ENCODE assay signal across 8 cellular contexts in genomic region chr1:96721382-96722160, GRCh38. TPM values are rescaled to one million over a fixed set of nuclear protein-coding genes. Genes with fewer than 3 reads are reported as not detected.
DNase-seq lines count a peak whose midpoint lies in the region; ATAC-seq, FAIRE-seq and TF ChIP-seq lines count a peak whose summit lies in the region.

TSS of gene PTBP2 (plus strand) at chr1:96721784. CDS start at chr1:96721865, 81 bp downstream.

- intact Hi-C loops in heart right ventricle (cut with DNase I) = loop anchor here in 4 of 10 donors (10.0 kb wide), 4 partner anchors 83 to 1103 kb away; no protein-coding TSS in a partner anchor
- intact Hi-C loops in posterior vena cava (cut with DNase I) = no loop called here

- no peak for TF ChIP-seq EP300 in upper lobe of left lung (IDR thresholded peaks at IDR 0.05)

- H3K4me3 ChIP-seq in heart right ventricle (peak within 1 kb of the TSS; percentile 71 to 95 (median 92)), upper lobe of left lung (peak within 1 kb of the TSS; percentile 54 to 86 (median 78))

- no peaks in the 10 kb centered on the region for H3K9me3 ChIP-seq in heart right ventricle
- no peaks in the 10 kb centered on the region for H3K9me3 ChIP-seq in upper lobe of left lung

- TF ChIP-seq POLR2A in GM12892 (IDR thresholded peaks at IDR 0.05; ENCODE audit: low read depth, low read length) = peak; percentile 64; the same call in 1 of the 2 replicates
- TF ChIP-seq POLR2A in upper lobe of left lung (IDR thresholded peaks at IDR 0.05) = peak in 3 of 4 donors; percentile 36 to 58 (median 49)

- peak; percentile 95 for FAIRE-seq in GM12892 (lab: Jason Lieb, UNC)

- 0 to 1% (median 1%) methylated on average over 64 to 77 of the region's 77 CpGs for WGBS in adipose tissue, 3 donors
- WGBS in heart right ventricle, 2 donors = 0 to 1% methylated on average over 65 to 77 of the region's 77 CpGs
- whole genome bisulfite sequencing in upper lobe of left lung, 2 donors = 0 to 1% methylated on average over 27 to 69 of the region's 77 CpGs

- H3K27me3 ChIP-seq in heart right ventricle = no peaks in the 10 kb centered on the region
- H3K27me3 ChIP-seq in upper lobe of left lung = no peaks in the 10 kb centered on the region

- H3K36me3 ChIP-seq in heart right ventricle = peaks cover 0 to 24% (median 0%) of the 10 kb centered on the region in 9 donors
- peaks cover 0 to 3% (median 0%) of the 10 kb centered on the region in 4 donors for H3K36me3 ChIP-seq in upper lobe of left lung

- peak; percentile 83 for DNase-seq in GM12892 (ENCODE audit: insufficient read length)
- DNase-seq in NCI-H1092 treated with DMSO at 0.1 percent for 48 hours (lab: John Stamatoyannopoulos, UW) = peak; percentile 82
- peak; percentile 58 to 78 (median 75) for DNase-seq in T-helper 1 cell
- peak; percentile 84 for DNase-seq in heart right ventricle
- DNase-seq in posterior vena cava (ENCODE audit: low spot score) = peak; percentile 95
- DNase-seq in upper lobe of left lung = peak; percentile 79 to 96

- ATAC-seq in HG02642 (IDR thresholded peaks at IDR 0.05; ENCODE audit: poor library complexity, unreplicated experiment) (peak; percentile 96), heart right ventricle (peak; percentile 93 to 98 (median 96)), upper lobe of left lung (ENCODE audit: low FRiP score in 2 of 2) (peak; percentile 94 to 98)

- TF ChIP-seq CTCF in heart right ventricle (IDR thresholded peaks at IDR 0.05) (no peak), upper lobe of left lung (IDR thresholded peaks at IDR 0.05) (peak in 2 of 6 experiments; percentile 31 to 33)

- H3K27ac ChIP-seq in adipose tissue (ENCODE audit: low read depth, low read length) (peak within 1 kb of the TSS; percentile 86), heart right ventricle (peak within 1 kb of the TSS; percentile 89 to 98 (median 94)), upper lobe of left lung (peak within 1 kb of the TSS; percentile 87 to 96 (median 96))

- peaks cover 0 to 28% (median 22%) of the 10 kb centered on the region in 9 donors for H3K4me1 ChIP-seq in heart right ventricle
- peaks cover 10 to 21% (median 19%) of the 10 kb centered on the region in 4 donors for H3K4me1 ChIP-seq in upper lobe of left lung

RNA-seq across cellular contexts. Expression of gene PTBP2, which starts in this region (rescaled TPM):
- 10.6 TPM for polyA plus RNA-seq in GM12892 (2012; ENCODE audit: missing spikeins)
- 10 to 100 TPM in 1 of 3 donors, 1 to 10 TPM in 2; 3.1 to 11.8 (median 7.6) TPM for polyA plus RNA-seq in adipose tissue
- 10 to 100 TPM; 10.7 to 15.0 (median 12.5) TPM for total RNA-seq in heart right ventricle
- 10 to 100 TPM in 1 of 2 donors, 1 to 10 TPM in 1; 4.9 to 29.3 TPM for polyA plus RNA-seq in heart right ventricle
- 10 to 100 TPM; 40.3 to 51.1 TPM for total RNA-seq in posterior vena cava
- total RNA-seq in upper lobe of left lung = 10 to 100 TPM; 10.4 to 36.5 (median 14.4) TPM

Comparison
In these comparisons a context has a peak if more than half of its experiments do, and no peak if none do; other contexts are left out.
1. Peak in every context shown above with its lines: DNase-seq, ATAC-seq, H3K4me3 ChIP-seq and H3K27ac ChIP-seq.